Comparison of ENCODE assay signal across 8 cellular contexts in the genomic region with DNA sequence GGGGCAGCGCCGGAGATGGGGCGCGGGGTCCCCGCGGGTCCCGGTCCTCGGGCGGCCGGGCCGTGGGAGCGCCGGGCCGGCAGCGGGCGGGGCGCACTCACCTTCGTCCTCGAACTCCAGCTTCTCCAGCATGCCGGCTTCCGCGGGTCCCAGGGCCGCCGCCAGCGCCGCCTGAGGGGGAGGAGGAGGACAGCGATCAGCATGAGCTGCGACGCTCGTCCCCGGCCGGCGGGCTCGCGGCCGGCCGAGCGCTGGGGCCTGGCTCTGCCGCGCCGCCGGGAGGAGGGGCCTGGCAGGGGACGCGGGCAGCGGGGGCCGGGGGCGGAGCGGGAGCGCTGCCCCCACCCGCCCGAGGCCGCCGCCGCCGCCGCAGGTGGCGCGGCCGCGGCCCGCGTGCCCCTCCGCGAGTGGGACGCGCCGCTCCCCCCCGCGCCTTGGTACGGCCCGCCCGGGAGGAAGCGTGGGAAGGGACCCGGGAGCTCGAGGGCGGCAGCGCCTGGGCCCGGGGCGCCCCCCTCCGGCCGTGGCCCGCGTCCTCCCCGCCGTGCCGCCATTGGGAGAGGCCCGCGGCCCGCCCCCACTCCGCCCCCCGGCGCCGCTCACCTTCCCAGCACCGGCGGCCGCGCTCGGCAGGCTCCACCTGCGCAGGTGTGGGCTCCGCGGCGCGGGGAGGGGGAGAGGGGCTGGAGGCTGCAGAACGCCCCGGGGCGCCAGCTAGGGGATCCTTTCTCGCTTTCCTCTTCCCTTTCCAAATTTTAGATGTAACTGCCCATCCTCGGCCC.
DNase-seq lines count a peak whose midpoint lies in the region; ATAC-seq and TF ChIP-seq lines count a peak whose summit lies in the region.

No MANE protein-coding gene starts in this region.

- peak overlapping the region; percentile 80 for H3K4me3 ChIP-seq in thoracic aorta

- DNase-seq in KBM-7 (peak; percentile 78), SK-MEL-5 (ENCODE audit: low read depth, low spot score) (peak; percentile 59), globus pallidus (ENCODE audit: low spot score) (peak; percentile 71), omental fat pad (ENCODE audit: low spot score) (peak; percentile 35), thoracic aorta (ENCODE audit: low spot score) (no peak)
- DNase-seq in activated naive CD4-positive, alpha-beta T cell treated with anti-CD3 and anti-CD28 coated beads for 36 hours, result peak; percentile 87

- no peaks in the 10 kb centered on the region for H3K27me3 Mint-ChIP-seq in activated naive CD4-positive, alpha-beta T cell treated with anti-CD3 and anti-CD28 coated beads for 36 hours (ENCODE audit: low read depth)

- peak overlapping the region; percentile 99 for H3K27ac Mint-ChIP-seq in activated naive CD4-positive, alpha-beta T cell treated with anti-CD3 and anti-CD28 coated beads for 36 hours

- H3K36me3 ChIP-seq in ES-I3 (ENCODE audit: insufficient read depth, low read length), result no peaks in the 10 kb centered on the region
- H3K36me3 ChIP-seq in thoracic aorta, result no peaks in the 10 kb centered on the region

- H3K27me3 ChIP-seq in thoracic aorta (replicated peaks; ENCODE audit: insufficient read depth), result no peaks in the 10 kb centered on the region

- H3K9me3 ChIP-seq in ES-I3 (ENCODE audit: control insufficient read depth, insufficient read depth, low read length), result peaks cover 3% of the 10 kb centered on the region; the same call in 1 of the 2 replicates
- no peaks in the 10 kb centered on the region for H3K9me3 ChIP-seq in thoracic aorta

- peaks cover 27% of the 10 kb centered on the region for H3K4me1 ChIP-seq in ES-I3 (ENCODE audit: insufficient read depth, low read length)
- H3K4me1 ChIP-seq in thoracic aorta (ENCODE audit: control insufficient read depth in 1 of 2, low read depth in 2 of 2), result peaks cover 27 to 47% of the 10 kb centered on the region in 2 donors

- H3K27ac ChIP-seq in thoracic aorta, result peak overlapping the region; percentile 90 to 91

- CTCF ChIA-PET in activated naive CD4-positive, alpha-beta T cell treated with anti-CD3 and anti-CD28 coated beads for 36 hours (lab: Charles Lee), result interaction anchor here (0.7 to 6.1 kb wide), 12 partner anchors 13 to 164 kb away, joined by 3 to 51 read pairs (median 3); a partner anchor contains a TSS

- H3K36me3 Mint-ChIP-seq in activated naive CD4-positive, alpha-beta T cell treated with anti-CD3 and anti-CD28 coated beads for 36 hours (ENCODE audit: low read depth), result peaks cover 7% of the 10 kb centered on the region

- ATAC-seq in GM21723 (IDR thresholded peaks at IDR 0.05; ENCODE audit: unreplicated experiment) (peak; percentile 72), omental fat pad (ENCODE audit: low FRiP score) (peak; percentile 95), thoracic aorta (ENCODE audit: insufficient number of reproducible peaks, low FRiP score, low read depth) (peak; percentile 71)

- in situ Hi-C loops in KBM-7 (cut with MboI; ENCODE audit: low pct_unique_long_range_greater_than_20kb, low sequenced_read_pairs) (no loop called here), SK-MEL-5 (cut with HindIII; ENCODE audit: low pct_unique_long_range_greater_than_20kb, low sequenced_read_pairs) (no loop called here)

- H3K9ac ChIP-seq in ES-I3 (ENCODE audit: low read depth, low read length), result peak overlapping the region; percentile 98

- H3K9me3 Mint-ChIP-seq in activated naive CD4-positive, alpha-beta T cell treated with anti-CD3 and anti-CD28 coated beads for 36 hours, result peaks cover 6% of the 10 kb centered on the region

- TF ChIP-seq CTCF in omental fat pad (IDR thresholded peaks at IDR 0.05) (no peak), thoracic aorta (IDR thresholded peaks at IDR 0.05) (no peak)

- intact Hi-C loops in activated naive CD4-positive, alpha-beta T cell treated with anti-CD3 and anti-CD28 coated beads for 36 hours (cut with micrococcal nuclease), result loop anchor here (1.0 to 10.0 kb wide), 7 partner anchors 127 to 803 kb away; a partner anchor contains a TSS

- peaks cover 23% of the 10 kb centered on the region for H3K4me1 Mint-ChIP-seq in activated naive CD4-positive, alpha-beta T cell treated with anti-CD3 and anti-CD28 coated beads for 36 hours (ENCODE audit: low read depth)

- H3K4me3 Mint-ChIP-seq in activated naive CD4-positive, alpha-beta T cell treated with anti-CD3 and anti-CD28 coated beads for 36 hours, result peak overlapping the region; percentile 95
